In the genomic region with DNA sequence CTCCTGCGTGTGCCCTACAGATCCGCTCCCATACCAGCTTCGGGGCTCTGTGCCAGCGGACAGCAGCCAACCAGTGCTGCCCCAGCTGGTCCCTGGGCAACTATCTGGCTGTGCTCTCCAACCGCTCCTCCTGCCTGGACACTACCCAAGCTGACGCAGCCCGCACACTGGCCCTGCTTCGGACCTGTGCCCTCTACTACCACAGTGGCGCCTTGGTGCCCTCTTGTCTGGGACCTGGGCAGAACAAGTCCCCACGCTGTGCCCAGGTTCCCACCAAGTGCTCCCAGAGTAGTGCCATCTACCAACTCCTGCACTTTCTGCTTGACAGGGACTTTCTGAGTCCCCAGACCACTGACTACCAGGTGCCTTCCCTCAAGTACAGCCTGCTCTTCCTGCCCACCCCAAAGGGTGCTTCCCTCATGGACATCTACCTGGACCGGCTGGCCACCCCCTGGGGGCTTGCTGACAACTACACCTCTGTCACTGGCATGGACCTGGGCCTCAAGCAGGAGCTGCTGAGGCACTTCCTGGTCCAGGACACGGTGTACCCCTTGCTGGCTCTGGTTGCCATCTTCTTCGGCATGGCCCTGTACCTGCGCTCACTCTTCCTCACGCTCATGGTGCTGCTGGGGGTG, we compare ENCODE assay signal across 9 cellular contexts. TPM values are rescaled to one million over a fixed set of nuclear protein-coding genes. Genes with fewer than 3 reads are reported as not detected.
DNase-seq lines count a peak whose midpoint lies in the region; ATAC-seq, FAIRE-seq and TF ChIP-seq lines count a peak whose summit lies in the region.
"Had no signal": no experiment of that assay in that cellular context is flagged by ENCODE, and none has a peak within 500 bp of the region (broad histone marks: within the 10 kb centered on the region; RNA-seq: fewer than 3 reads in every experiment).

No MANE protein-coding gene starts in this region.

- POLR2A ChIA-PET in HCT116 (lab: Charles Lee), result no interaction called here

- no peaks in the 10 kb centered on the region for H3K9me3 ChIP-seq in HCT116 (ENCODE audit: control insufficient read depth in 1 of 2, insufficient read depth in 1 of 2, low read depth in 1 of 2, low read length in 2 of 2)
- no peaks in the 10 kb centered on the region for H3K9me3 ChIP-seq in small intestine (ENCODE audit: control insufficient read depth, low read depth)
- H3K9me3 ChIP-seq in WERI-Rb-1 (ENCODE audit: severe bottlenecking), result no peaks in the 10 kb centered on the region

- TF ChIP-seq CTCF in HCT116 (IDR thresholded peaks at IDR 0.05 in 2 of 3, conservative IDR thresholded peaks at IDR 0.05 in 1 of 3; ENCODE audit: borderline replicate concordance in 1 of 3, insufficient read depth in 1 of 3, low read depth in 2 of 3, low read length in 2 of 3) (no peak), WERI-Rb-1 (IDR thresholded peaks at IDR 0.05; ENCODE audit: low read depth, low read length) (no peak)

- intact Hi-C loops in HCT116 (cut with micrococcal nuclease), result no loop called here

- TF ChIP-seq RAD21 in HCT116 (IDR thresholded peaks at IDR 0.05; ENCODE audit: low read depth), result no peak

- H3K79me2 ChIP-seq in HCT116 (ENCODE audit: insufficient read depth, low read length), result no peaks in the 10 kb centered on the region

- CTCF ChIA-PET in HCT116 (lab: Charles Lee), result interaction anchor here (1.0 to 1.6 kb wide), 3 partner anchors 27 to 55 kb away, joined by 3 to 6 read pairs (median 3); a partner anchor contains a TSS

- no peak for FAIRE-seq in small intestine (lab: Jason Lieb, UNC)

- peak overlapping the region; percentile 35; the same call in 1 of the 2 replicates for H3K9ac ChIP-seq in HCT116 (ENCODE audit: low read length)

- H3K27ac ChIP-seq in HCT116 (ENCODE audit: low read depth, low read length) (peak overlapping the region; percentile 58; the same call in 1 of the 2 replicates), small intestine (ENCODE audit: low read depth in 1 of 2, low read length in 1 of 2) (peak overlapping the region; percentile 34 to 62), WERI-Rb-1 (no peak overlapping the region)
- H3K27ac ChIP-seq: epithelial cell of prostate had no signal

- no peaks in the 10 kb centered on the region for H3K27me3 Mint-ChIP-seq in activated T-helper 17 cell treated with anti-CD3 and anti-CD28 coated beads, Interleukin-2, amount 50 U/mL, for 72 hours

- no peaks in the 10 kb centered on the region for H3K36me3 ChIP-seq in HCT116 (ENCODE audit: control insufficient read depth in 1 of 2, insufficient read depth in 2 of 2, low read length in 2 of 2)
- H3K36me3 ChIP-seq in small intestine (ENCODE audit: control insufficient read depth in 2 of 2, insufficient read depth in 2 of 2, low read length in 2 of 2), result no peaks in the 10 kb centered on the region
- peaks cover 9% of the 10 kb centered on the region for H3K36me3 ChIP-seq in WERI-Rb-1

- no peaks in the 10 kb centered on the region for H3K27me3 ChIP-seq in HCT116 (ENCODE audit: insufficient read depth, low read length)
- no peaks in the 10 kb centered on the region for H3K27me3 ChIP-seq in small intestine (ENCODE audit: control insufficient read depth in 2 of 2, insufficient read depth in 2 of 2, low read length in 2 of 2)
- H3K27me3 ChIP-seq in WERI-Rb-1 (ENCODE audit: insufficient read depth, low read depth, severe bottlenecking), result no peaks in the 10 kb centered on the region

- H3K4me1 Mint-ChIP-seq in activated T-helper 17 cell treated with anti-CD3 and anti-CD28 coated beads, Interleukin-2, amount 50 U/mL, for 72 hours, result peaks cover 10% of the 10 kb centered on the region

- no peak for ATAC-seq in HCT116
- ATAC-seq in activated T-helper 17 cell treated with anti-CD3 and anti-CD28 coated beads, Interleukin-2, amount 50 U/mL, for 72 hours (replicated peaks), result no peak
- no peak for ATAC-seq in GM21447 (IDR thresholded peaks at IDR 0.05; ENCODE audit: unreplicated experiment)

- H3K4me2 ChIP-seq in HCT116 (ENCODE audit: low read length), result peak overlapping the region; percentile 67

- H3K4me1 ChIP-seq in HCT116 (ENCODE audit: control insufficient read depth in 1 of 2, insufficient read depth in 2 of 2, low read length in 2 of 2) (peaks cover 7 to 16% of the 10 kb centered on the region in 2 experiments; a peak in 3 of 4 replicates), small intestine (ENCODE audit: control insufficient read depth in 2 of 2, insufficient read depth in 1 of 2, low read depth in 1 of 2, low read length in 1 of 2) (peaks cover 0 to 5% of the 10 kb centered on the region in 2 donors)

- H3K27ac Mint-ChIP-seq in activated T-helper 17 cell treated with anti-CD3 and anti-CD28 coated beads, Interleukin-2, amount 50 U/mL, for 72 hours, result peak overlapping the region; percentile 93

- TF ChIP-seq POLR2A in HCT116 (IDR thresholded peaks at IDR 0.05; ENCODE audit: borderline replicate concordance, extremely low read depth, insufficient read depth, insufficient read length), result no peak

- no peaks in the 10 kb centered on the region for H3K9me3 Mint-ChIP-seq in activated T-helper 17 cell treated with anti-CD3 and anti-CD28 coated beads, Interleukin-2, amount 50 U/mL, for 72 hours

- no TSS peak for BruUV-seq in HCT116 (replicated peaks; lab: Mats Ljungman, UMichigan)

- H3K4me3 ChIP-seq in HCT116 (replicated peaks in 1 of 2; ENCODE audit: low read depth in 1 of 2, low read length in 2 of 2) (peak overlapping the region in 1 of 2 experiments; percentile 40; a peak in 2 of 4 replicates), small intestine (ENCODE audit: low read depth in 1 of 2, low read length in 2 of 2) (peak overlapping the region in 1 of 2 donors; percentile 20), WERI-Rb-1 (ENCODE audit: low read depth, low read length) (no peak overlapping the region)

- H4K20me1 ChIP-seq in HCT116 (ENCODE audit: insufficient read depth), result no peaks in the 10 kb centered on the region

- H3K36me3 Mint-ChIP-seq in activated T-helper 17 cell treated with anti-CD3 and anti-CD28 coated beads, Interleukin-2, amount 50 U/mL, for 72 hours (ENCODE audit: low read depth), result no peaks in the 10 kb centered on the region

- H3K4me3 Mint-ChIP-seq in activated T-helper 17 cell treated with anti-CD3 and anti-CD28 coated beads, Interleukin-2, amount 50 U/mL, for 72 hours, result peak overlapping the region; percentile 94

- no peaks in the 10 kb centered on the region for H3K9me2 ChIP-seq in HCT116 (ENCODE audit: insufficient read depth)

- H2AFZ ChIP-seq in HCT116 (ENCODE audit: low read depth, low read length, poor library complexity, severe bottlenecking), result no peak overlapping the region

- RAD21 ChIA-PET in HCT116 (lab: Charles Lee; ENCODE audit: low non-redundant PET in 1 of 2, low total read pairs in 2 of 2, uncharacterized antibody in 2 of 2, unreplicated experiment in 2 of 2), result interaction anchor here in 1 of 2 experiments (1.0 to 1.3 kb wide), 2 partner anchors 28 to 44 kb away, joined by 3 to 5 read pairs; a partner anchor contains a TSS

- 46 to 80% (median 58%) methylated on average over 15 of the region's 15 CpGs for WGBS in small intestine, 3 donors

- DNase-seq in HCT116 (ENCODE audit: low read depth, low spot score) (no peak), hypothalamus (lab: John Stamatoyannopoulos, UW) (peak in 47 of 51 donors; percentile 14 to 82 (median 53)), small intestine (peak; percentile 46), NCI-H128 (lab: John Stamatoyannopoulos, UW; ENCODE audit: unreplicated experiment) (no peak), WERI-Rb-1 (no peak), epidermal melanocyte (ENCODE audit: insufficient read length, low spot score) (no peak)

TF ChIP-seq in HCT116, 20 proteins besides CTCF, POLR2A, EP300 and RAD21:
- TF ChIP-seq ZNF274 (IDR thresholded peaks at IDR 0.05; ENCODE audit: low read depth, low read length), result no peak

RNA-seq across cellular contexts. Expression of a gene that starts 9.1 kb away (rescaled TPM):
- 3.3 TPM for total RNA-seq in HCT116 (2021; ENCODE audit: unreplicated experiment)
- polyA plus RNA-seq in HCT116 (2012), result 1.2 and 1.9 TPM in 2 replicates
- total RNA-seq in activated T-helper 17 cell treated with anti-CD3 and anti-CD28 coated beads, Interleukin-2, amount 50 U/mL, for 72 hours, result 1 to 10 TPM in 1 of 2 donors, under 1 TPM in 1; 0.11 to 1.6 TPM
- polyA plus RNA-seq in small intestine, result 10 to 100 TPM in 1 of 3 donors, 1 to 10 TPM in 2; 2.2 to 12.2 (median 3.4) TPM

RNA-seq across cellular contexts. Expression of a gene that starts 15.4 kb away (rescaled TPM):
- 84.1 TPM for total RNA-seq in HCT116 (2021; ENCODE audit: unreplicated experiment)
- polyA plus RNA-seq in HCT116 (2012), result 66.4 and 98.7 TPM in 2 replicates
- 10 to 100 TPM; 48.5 to 65.9 TPM for total RNA-seq in activated T-helper 17 cell treated with anti-CD3 and anti-CD28 coated beads, Interleukin-2, amount 50 U/mL, for 72 hours
- polyA plus RNA-seq in small intestine, result 10 to 100 TPM in 1 of 3 donors, 1 to 10 TPM in 2; 4.1 to 24.3 (median 5.6) TPM

RNA-seq across cellular contexts. Expression of a gene that starts 16.3 kb away (rescaled TPM):
- total RNA-seq in HCT116 (2021; ENCODE audit: unreplicated experiment), result 0.61 TPM
- polyA plus RNA-seq in HCT116 (2012), result not detected in 2 replicates
- total RNA-seq in activated T-helper 17 cell treated with anti-CD3 and anti-CD28 coated beads, Interleukin-2, amount 50 U/mL, for 72 hours, result not detected
- polyA plus RNA-seq in small intestine, result over 10,000 TPM in 2 of 3 donors, 1,000 to 10,000 TPM in 1; 4,043 to 32,483 (median 28,942) TPM

RNA-seq across cellular contexts. Expression of a gene that starts 26.4 kb away (rescaled TPM):
- total RNA-seq in HCT116 (2021; ENCODE audit: unreplicated experiment), result 15.6 TPM
- 7.5 and 9.6 TPM in 2 replicates for polyA plus RNA-seq in HCT116 (2012)
- 1 to 10 TPM in 1 of 2 donors, under 1 TPM in 1; 0.78 to 2.7 TPM for total RNA-seq in activated T-helper 17 cell treated with anti-CD3 and anti-CD28 coated beads, Interleukin-2, amount 50 U/mL, for 72 hours
- 1 to 10 TPM; 2.2 to 7.4 (median 2.7) TPM for polyA plus RNA-seq in small intestine

RNA-seq across cellular contexts. Expression of a gene that starts 38.4 kb away (rescaled TPM):
- total RNA-seq in HCT116 (2021; ENCODE audit: unreplicated experiment), result 65.6 TPM
- polyA plus RNA-seq in HCT116 (2012), result 45.5 and 50.0 TPM in 2 replicates
- 10 to 100 TPM; 48.8 to 57.9 TPM for total RNA-seq in activated T-helper 17 cell treated with anti-CD3 and anti-CD28 coated beads, Interleukin-2, amount 50 U/mL, for 72 hours
- polyA plus RNA-seq in small intestine, result 10 to 100 TPM; 20.0 to 58.3 (median 22.8) TPM

Comparison
In these comparisons a context has a peak if more than half of its experiments do, and no peak if none do; other contexts are left out.
1. DNase-seq: peak in hypothalamus (47 of 51) and small intestine (single experiment); none in HCT116 (single experiment), NCI-H128 (single experiment), WERI-Rb-1 (single experiment) and epidermal melanocyte (single experiment).